ENCODE assay signal across 23 cellular contexts in genomic region chr10:65065278-65065677, GRCh38.
"Had no signal": no experiment of that assay in that cellular context is flagged by ENCODE, and none has a peak within 500 bp of the region (broad histone marks: within the 10 kb centered on the region; RNA-seq: fewer than 3 reads in every experiment).

No MANE protein-coding gene starts in this region.

- H3K4me2 ChIP-seq: smooth muscle cell had no signal

- H3K36me3 ChIP-seq: ovary, right atrium auricular region, right lobe of liver, tibial nerve, uterus had no signal

- H3K4me1 ChIP-seq: right atrium auricular region, right lobe of liver, tibial nerve, uterus had no signal

- DNase-seq: islet precursor cell; left ventricle myocardium superior; midbrain; mucosa of descending colon; naive thymus-derived CD4-positive, alpha-beta T cell; ovary; right lobe of liver; stimulated activated CD4-positive, alpha-beta T cell treated with anti-CD3 and anti-CD28 coated beads, Interleukin-1b, Interleukin-23, amount 100 ng/mL, for 48 hours; stimulated activated CD4-positive, alpha-beta T cell treated with anti-CD3 and anti-CD28 coated beads, Interleukin-2, amount 100 ng/mL, for 48 hours; stimulated activated CD4-positive, alpha-beta T cell treated with anti-CD3 and anti-CD28 coated beads, Interleukin-4, amount 100 ng/mL, for 4 hours; stimulated activated CD8-positive, alpha-beta memory T cell treated with anti-CD3 and anti-CD28 coated beads, Interleukin-4, amount 100 ng/mL, for 48 hours; stimulated activated naive CD4-positive, alpha-beta T cell treated with Interleukin-2 at 50 U/mL for 16 hours; stimulated activated naive CD8-positive, alpha-beta T cell treated with anti-CD3 and anti-CD28 coated beads, Interleukin-15, amount 100 ng/mL, for 72 hours; substantia nigra; uterus had no signal

- H3K4me1 Mint-ChIP-seq: naive thymus-derived CD4-positive, alpha-beta T cell; stimulated activated memory B cell treated with anti-CD40 and anti-IgM and Interleukin-4, amounts not matched to agents 10 μg/mL and 1 μg/mL and 100 μg/mL, for 72 hours; stimulated activated naive CD8-positive, alpha-beta T cell treated with anti-CD3 and anti-CD28 coated beads, Interleukin-15, amount 100 ng/mL, for 72 hours had no signal

- H3K27me3 ChIP-seq: ovary, right atrium auricular region, right lobe of liver, tibial nerve, uterus had no signal

- H3K27ac Mint-ChIP-seq: naive thymus-derived CD4-positive, alpha-beta T cell; natural killer cell treated with Interleukin-12 subunit alpha and Interleukin-12 subunit beta and Interleukin-15 and Interleukin-18, amount 100 ng/mL, for 72 hours; progenitor cell of endocrine pancreas; stimulated activated memory B cell treated with anti-CD40 and anti-IgM and Interleukin-4, amounts not matched to agents 10 μg/mL and 1 μg/mL and 100 μg/mL, for 72 hours; stimulated activated naive CD8-positive, alpha-beta T cell treated with anti-CD3 and anti-CD28 coated beads, Interleukin-15, amount 100 ng/mL, for 72 hours; type B pancreatic cell had no signal

- H3K36me3 Mint-ChIP-seq: naive thymus-derived CD4-positive, alpha-beta T cell; natural killer cell treated with Interleukin-12 subunit alpha and Interleukin-12 subunit beta and Interleukin-15 and Interleukin-18, amount 100 ng/mL, for 72 hours; stimulated activated memory B cell treated with anti-CD40 and anti-IgM and Interleukin-4, amounts not matched to agents 10 μg/mL and 1 μg/mL and 100 μg/mL, for 72 hours; type B pancreatic cell had no signal

- ATAC-seq: left ventricle myocardium superior; mucosa of descending colon; naive thymus-derived CD4-positive, alpha-beta T cell; natural killer cell treated with Interleukin-12 subunit alpha and Interleukin-12 subunit beta and Interleukin-15 and Interleukin-18, amount 100 ng/mL, for 72 hours; stimulated activated memory B cell treated with anti-CD40 and anti-IgM and Interleukin-4, amounts not matched to agents 10 μg/mL and 1 μg/mL and 100 μg/mL, for 72 hours; stimulated activated naive CD8-positive, alpha-beta T cell treated with anti-CD3 and anti-CD28 coated beads, Interleukin-15, amount 100 ng/mL, for 72 hours had no signal

- H3K9me3 Mint-ChIP-seq: type B pancreatic cell had no signal

- H3K27ac ChIP-seq: ovary, right atrium auricular region, right lobe of liver, tibial nerve, uterus had no signal

- H3K4me3 ChIP-seq: lung, mucosa of descending colon, ovary, right atrium auricular region, right lobe of liver, smooth muscle cell, tibial nerve, uterus had no signal

- H3K4me3 Mint-ChIP-seq: naive thymus-derived CD4-positive, alpha-beta T cell; natural killer cell treated with Interleukin-12 subunit alpha and Interleukin-12 subunit beta and Interleukin-15 and Interleukin-18, amount 100 ng/mL, for 72 hours; stimulated activated memory B cell treated with anti-CD40 and anti-IgM and Interleukin-4, amounts not matched to agents 10 μg/mL and 1 μg/mL and 100 μg/mL, for 72 hours; stimulated activated naive CD8-positive, alpha-beta T cell treated with anti-CD3 and anti-CD28 coated beads, Interleukin-15, amount 100 ng/mL, for 72 hours; type B pancreatic cell had no signal

- H3K9me3 ChIP-seq: mucosa of descending colon, ovary, right atrium auricular region, right lobe of liver, tibial nerve, uterus had no signal

- H3K27me3 Mint-ChIP-seq: naive thymus-derived CD4-positive, alpha-beta T cell; natural killer cell treated with Interleukin-12 subunit alpha and Interleukin-12 subunit beta and Interleukin-15 and Interleukin-18, amount 100 ng/mL, for 72 hours; progenitor cell of endocrine pancreas; stimulated activated memory B cell treated with anti-CD40 and anti-IgM and Interleukin-4, amounts not matched to agents 10 μg/mL and 1 μg/mL and 100 μg/mL, for 72 hours; stimulated activated naive CD8-positive, alpha-beta T cell treated with anti-CD3 and anti-CD28 coated beads, Interleukin-15, amount 100 ng/mL, for 72 hours; type B pancreatic cell had no signal
